In the genomic region with DNA sequence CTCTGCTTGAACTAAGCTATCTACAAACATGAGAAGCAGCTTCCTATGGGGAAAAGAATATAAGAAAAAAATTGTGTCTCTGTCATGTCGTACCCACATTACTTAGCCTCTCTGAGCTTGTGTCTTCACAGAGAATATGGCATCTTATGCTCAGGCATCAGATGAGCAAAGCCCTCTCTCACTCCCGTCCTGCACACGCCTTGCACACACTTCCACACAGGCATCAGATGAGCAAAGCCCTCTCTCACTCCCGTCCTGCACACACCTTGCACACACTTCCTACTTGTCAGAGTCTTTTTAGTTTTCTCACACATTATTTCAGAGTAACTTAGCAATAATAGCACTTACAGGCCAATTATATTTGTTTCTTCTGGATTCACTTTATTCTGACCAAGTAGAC, we compare ENCODE assay signal across 23 cellular contexts.
A peak's percentile ranks its signal among the peaks of the same experiment; 100 is the strongest.
DNase-seq lines count a peak whose midpoint lies in the region; ATAC-seq, FAIRE-seq and TF ChIP-seq lines count a peak whose summit lies in the region.
"Had no signal": no experiment of that assay in that cellular context is flagged by ENCODE, and none has a peak within 500 bp of the region (broad histone marks: within the 10 kb centered on the region; RNA-seq: fewer than 3 reads in every experiment).

No MANE protein-coding gene starts in this region.

- H3K4me1 ChIP-seq in breast epithelium, result no peaks in the 10 kb centered on the region
- H3K4me1 ChIP-seq: Caco-2 had no signal

- intact Hi-C loops in MCF 10A (cut with micrococcal nuclease) (no loop called here), breast epithelium (cut with DNase I; ENCODE audit: low total_unique reads) (no loop called here)

- no peaks in the 10 kb centered on the region for H3K27me3 Mint-ChIP-seq in MCF 10A (ENCODE audit: insufficient read depth, unreplicated experiment)
- H3K27me3 Mint-ChIP-seq in central memory CD8-positive, alpha-beta T cell, result no peaks in the 10 kb centered on the region
- H3K27me3 Mint-ChIP-seq in memory B cell, result peaks cover 6% of the 10 kb centered on the region
- H3K27me3 Mint-ChIP-seq: CD4-positive, CD25-positive, alpha-beta regulatory T cell had no signal

- H3K9me3 ChIP-seq in breast epithelium, result peaks cover 0 to 8% of the 10 kb centered on the region in 2 donors

- H3K9me3 Mint-ChIP-seq in MCF 10A (ENCODE audit: unreplicated experiment) (no peaks in the 10 kb centered on the region), memory B cell (peaks cover 3% of the 10 kb centered on the region)
- H3K9me3 Mint-ChIP-seq in central memory CD8-positive, alpha-beta T cell, result no peaks in the 10 kb centered on the region
- H3K9me3 Mint-ChIP-seq: CD4-positive, CD25-positive, alpha-beta regulatory T cell; CD8-positive, alpha-beta T cell had no signal

- H3K4me3 ChIP-seq in breast epithelium, result no peak overlapping the region
- H3K4me3 ChIP-seq: GM23248 had no signal

- H3K36me3 ChIP-seq in breast epithelium, result no peaks in the 10 kb centered on the region

- no peak overlapping the region for H3K27ac ChIP-seq in breast epithelium
- H3K27ac ChIP-seq: 22Rv1, BLaER1, C4-2B, GM23248 had no signal

- POLR2A ChIA-PET in MCF 10A (lab: Yijun Ruan, JAX), result no interaction called here

- no peak for ATAC-seq in central memory CD8-positive, alpha-beta T cell (replicated peaks; ENCODE audit: extremely low read depth, poor library complexity, severe bottlenecking)
- ATAC-seq in memory B cell (ENCODE audit: low read depth), result no peak
- ATAC-seq: CD8-positive, alpha-beta T cell had no signal

- CTCF ChIA-PET in MCF 10A (lab: Yijun Ruan, JAX), result no interaction called here

- H3K27ac Mint-ChIP-seq in MCF 10A (ENCODE audit: low read depth, unreplicated experiment), result peak overlapping the region; percentile 33
- peak overlapping the region; percentile 8 for H3K27ac Mint-ChIP-seq in central memory CD8-positive, alpha-beta T cell (ENCODE audit: low read depth)
- H3K27ac Mint-ChIP-seq in memory B cell, result peak overlapping the region; percentile 56
- H3K27ac Mint-ChIP-seq: B cell; CD4-positive, CD25-positive, alpha-beta regulatory T cell; CD8-positive, alpha-beta T cell had no signal

- TF ChIP-seq POLR2A in breast epithelium (IDR thresholded peaks at IDR 0.05), result no peak

- BruUV-seq in MCF 10A (replicated peaks; lab: Mats Ljungman, UMichigan), result no TSS peak

- DNase-seq in MCF 10A (ENCODE audit: unreplicated experiment) (no peak), breast epithelium (ENCODE audit: low spot score in 2 of 2) (no peak), memory B cell (ENCODE audit: low spot score in 2 of 2) (no peak), HT-29 (ENCODE audit: low spot score) (no peak), frontal cortex (ENCODE audit: low spot score in 2 of 2) (no peak), NCI-H1694 treated with DMSO at 0.1 percent for 48 hours (lab: John Stamatoyannopoulos, UW) (no peak)
- no peak for DNase-seq in central memory CD8-positive, alpha-beta T cell (ENCODE audit: low spot score in 2 of 2)
- DNase-seq: Caco-2; CD4-positive, CD25-positive, alpha-beta regulatory T cell; CD8-positive, alpha-beta T cell; DMS153; DND-41; GM23248; H7; HCEC 1CT had no signal

- H3K4me1 Mint-ChIP-seq in MCF 10A (ENCODE audit: insufficient read depth, unreplicated experiment) (peaks cover 24% of the 10 kb centered on the region), memory B cell (peaks cover 60% of the 10 kb centered on the region)
- peaks cover 54% of the 10 kb centered on the region for H3K4me1 Mint-ChIP-seq in central memory CD8-positive, alpha-beta T cell

- TF ChIP-seq CTCF in MCF 10A (IDR thresholded peaks at IDR 0.05; ENCODE audit: unreplicated experiment) (no peak), breast epithelium (IDR thresholded peaks at IDR 0.05) (no peak)

- no peak for FAIRE-seq in frontal cortex (lab: Jason Lieb, UNC)
- FAIRE-seq: A204.1, G401.6, GM19239, H1 had no signal

- H3K27me3 ChIP-seq in breast epithelium, result peaks cover 0 to 30% of the 10 kb centered on the region in 2 donors
- H3K27me3 ChIP-seq: BLaER1 had no signal

- H3K36me3 Mint-ChIP-seq in MCF 10A (ENCODE audit: insufficient read depth, unreplicated experiment), result no peaks in the 10 kb centered on the region
- peaks cover 6% of the 10 kb centered on the region for H3K36me3 Mint-ChIP-seq in central memory CD8-positive, alpha-beta T cell (ENCODE audit: insufficient read depth)
- peaks cover 2% of the 10 kb centered on the region for H3K36me3 Mint-ChIP-seq in memory B cell

- H3K4me3 Mint-ChIP-seq in MCF 10A (ENCODE audit: unreplicated experiment) (no peak overlapping the region), memory B cell (no peak overlapping the region)
- H3K4me3 Mint-ChIP-seq in central memory CD8-positive, alpha-beta T cell, result no peak overlapping the region
- H3K4me3 Mint-ChIP-seq: B cell; CD8-positive, alpha-beta T cell had no signal
